ENCODE assay signal across 9 cellular contexts in the genomic region with DNA sequence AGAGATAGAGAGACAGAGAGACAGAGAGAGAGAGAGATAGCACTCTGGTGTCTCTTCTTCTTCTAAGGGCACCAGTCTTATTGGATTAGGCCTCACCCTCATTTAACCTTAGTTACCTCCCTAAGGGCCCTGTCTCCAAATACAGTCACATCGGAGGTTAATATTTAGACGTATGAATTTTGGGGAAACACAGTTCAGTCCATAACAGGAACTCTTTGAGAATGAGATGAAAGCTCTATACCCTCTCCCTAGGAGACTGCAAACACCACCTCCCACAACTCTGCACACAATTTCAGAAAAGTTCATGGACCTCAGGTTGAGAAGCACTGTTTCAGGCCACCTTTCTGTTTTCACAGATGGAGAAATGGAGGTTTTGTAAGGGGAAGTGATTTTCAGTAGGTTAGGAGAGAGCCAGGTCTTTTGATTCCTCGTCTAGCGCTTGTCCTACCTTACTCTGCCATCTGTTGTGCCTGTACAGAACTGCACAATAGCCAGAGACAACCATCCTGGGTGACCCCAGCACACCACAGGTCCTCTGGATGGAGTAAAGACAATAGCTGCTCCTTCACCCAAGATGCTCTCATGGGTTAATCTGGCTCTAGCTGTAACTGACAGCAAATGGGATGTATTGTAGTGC. TPM values are rescaled to one million over a fixed set of nuclear protein-coding genes. Genes with fewer than 3 reads are reported as not detected.
A peak's percentile ranks its signal among the peaks of the same experiment; 100 is the strongest.
DNase-seq lines count a peak whose midpoint lies in the region; ATAC-seq and TF ChIP-seq lines count a peak whose summit lies in the region.
"Had no signal": no experiment of that assay in that cellular context is flagged by ENCODE, and none has a peak within 500 bp of the region (broad histone marks: within the 10 kb centered on the region; RNA-seq: fewer than 3 reads in every experiment).

No MANE protein-coding gene starts in this region.

- no peaks in the 10 kb centered on the region for H3K9me3 ChIP-seq in Peyer's patch
- no peaks in the 10 kb centered on the region for H3K9me3 ChIP-seq in hepatocyte (ENCODE audit: low read depth)
- no peaks in the 10 kb centered on the region for H3K9me3 ChIP-seq in smooth muscle cell (replicated peaks; ENCODE audit: low read depth)

- H3K27ac ChIP-seq in Peyer's patch (no peak overlapping the region), hepatocyte (no peak overlapping the region), smooth muscle cell (ENCODE audit: low read depth) (no peak overlapping the region)
- H3K27ac ChIP-seq: SK-N-MC had no signal

- H3K4me2 ChIP-seq in hepatocyte = no peak overlapping the region
- no peak overlapping the region for H3K4me2 ChIP-seq in smooth muscle cell

- H3K4me1 ChIP-seq in Peyer's patch (no peaks in the 10 kb centered on the region), hepatocyte (ENCODE audit: insufficient read depth) (no peaks in the 10 kb centered on the region), smooth muscle cell (ENCODE audit: low read depth) (no peaks in the 10 kb centered on the region)

- H3F3A ChIP-seq in smooth muscle cell (ENCODE audit: low read depth) = no peaks in the 10 kb centered on the region

- H3K36me3 ChIP-seq in Peyer's patch (no peaks in the 10 kb centered on the region), hepatocyte (replicated peaks; ENCODE audit: insufficient read depth, low read depth) (no peaks in the 10 kb centered on the region), smooth muscle cell (ENCODE audit: low read depth) (no peaks in the 10 kb centered on the region)

- H3K9me2 ChIP-seq in hepatocyte (replicated peaks; ENCODE audit: insufficient read depth) = no peaks in the 10 kb centered on the region

- H3K27me3 ChIP-seq in Peyer's patch (no peaks in the 10 kb centered on the region), hepatocyte (no peaks in the 10 kb centered on the region), smooth muscle cell (ENCODE audit: low read depth) (no peaks in the 10 kb centered on the region)

- TF ChIP-seq POLR2A in Peyer's patch (IDR thresholded peaks at IDR 0.05) = no peak

- no peak overlapping the region for H3K9ac ChIP-seq in smooth muscle cell (ENCODE audit: low read depth)

- H2AFZ ChIP-seq in hepatocyte (no peak overlapping the region), smooth muscle cell (ENCODE audit: low read depth) (no peak overlapping the region)

- H3K4me3 ChIP-seq in Peyer's patch = no peak overlapping the region
- no peak overlapping the region for H3K4me3 ChIP-seq in hepatocyte
- H3K4me3 ChIP-seq in smooth muscle cell = no peak overlapping the region
- H3K4me3 ChIP-seq: SK-N-MC had no signal

- H3K79me2 ChIP-seq in hepatocyte (no peaks in the 10 kb centered on the region), smooth muscle cell (ENCODE audit: low read depth) (no peaks in the 10 kb centered on the region)

- WGBS in hepatocyte (ENCODE audit: low lambda C conversion rate, missing lambda C conversion rate) = 73% methylated on average over 4 of the region's 4 CpGs
- 72% methylated on average over 4 of the region's 4 CpGs for WGBS in smooth muscle cell (ENCODE audit: low lambda C conversion rate)

- DNase-seq in SIG-M5 treated with dmso at 0.1 percent for 504 hours (lab: John Stamatoyannopoulos, UW; ENCODE audit: unreplicated experiment) = peak; percentile 8
- no peak for DNase-seq in SIG-M5 (lab: John Stamatoyannopoulos, UW)
- peak in 1 of 3 donors; percentile 56 for DNase-seq in Peyer's patch
- DNase-seq in hepatocyte (ENCODE audit: low spot score) = no peak
- DNase-seq in T-helper 9 cell = no peak
- DNase-seq in smooth muscle cell (lab: John Stamatoyannopoulos, UW; ENCODE audit: unreplicated experiment) = no peak
- DNase-seq in activated T-cell treated with anti-CD3 and anti-CD28 coated beads, Interleukin-2, amount 50 U/mL, for 1 hour = no peak

- TF ChIP-seq CTCF in Peyer's patch (IDR thresholded peaks at IDR 0.05) (peak in 4 of 6 experiments; percentile 38 to 70 (median 62)), hepatocyte (IDR thresholded peaks at IDR 0.05; ENCODE audit: poor library complexity) (peak; percentile 17), smooth muscle cell (IDR thresholded peaks at IDR 0.05; ENCODE audit: borderline replicate concordance, insufficient read depth, poor library complexity, severe bottlenecking) (no peak)

- H4K20me1 ChIP-seq in hepatocyte (ENCODE audit: insufficient read depth, poor library complexity, severe bottlenecking) (no peaks in the 10 kb centered on the region), smooth muscle cell (ENCODE audit: low read depth) (no peaks in the 10 kb centered on the region)

- peak; percentile 89 for ATAC-seq in HG02610 (IDR thresholded peaks at IDR 0.05; ENCODE audit: unreplicated experiment)

RNA-seq across cellular contexts. Expression of gene CXCR3, which starts 32.1 kb away (rescaled TPM):
- total RNA-seq in Peyer's patch (1 to 10 TPM in 3 of 4 donors, not detected in 1; 4.4 to 9.2 (median 8.4) TPM), hepatocyte (0.08 TPM in 1 of 2 replicates, not detected in the other), smooth muscle cell (not detected in 2 replicates)
- polyA plus RNA-seq in hepatocyte (not detected in 2 replicates), smooth muscle cell (0.53 and 0.61 TPM in 2 replicates)
